In genomic region chr10:92913973-92914372, GRCh38 we compare ENCODE assay signal across 1 cellular context.
TF ChIP-seq lines count a peak whose summit lies in the region.

No MANE protein-coding gene starts in this region.

TF ChIP-seq in GM23338, 12 proteins besides CTCF, POLR2A, EP300 and RAD21 (continued from another document):
- TF ChIP-seq ZNF462 (CRISPR knock-in tag; IDR thresholded peaks at IDR 0.05) (no peak), REST (IDR thresholded peaks at IDR 0.05; ENCODE audit: unreplicated experiment) (no peak), POLR2AphosphoS5 (IDR thresholded peaks at IDR 0.05; ENCODE audit: low read depth) (no peak), NANOG (IDR thresholded peaks at IDR 0.05; ENCODE audit: borderline replicate concordance) (no peak), ZNF331 (CRISPR knock-in tag; IDR thresholded peaks at IDR 0.05; ENCODE audit: low read depth) (no peak), EZH2phosphoT487 (IDR thresholded peaks at IDR 0.05; ENCODE audit: unreplicated experiment) (no peak)
